ENCODE assay signal across 8 cellular contexts in the genomic region with DNA sequence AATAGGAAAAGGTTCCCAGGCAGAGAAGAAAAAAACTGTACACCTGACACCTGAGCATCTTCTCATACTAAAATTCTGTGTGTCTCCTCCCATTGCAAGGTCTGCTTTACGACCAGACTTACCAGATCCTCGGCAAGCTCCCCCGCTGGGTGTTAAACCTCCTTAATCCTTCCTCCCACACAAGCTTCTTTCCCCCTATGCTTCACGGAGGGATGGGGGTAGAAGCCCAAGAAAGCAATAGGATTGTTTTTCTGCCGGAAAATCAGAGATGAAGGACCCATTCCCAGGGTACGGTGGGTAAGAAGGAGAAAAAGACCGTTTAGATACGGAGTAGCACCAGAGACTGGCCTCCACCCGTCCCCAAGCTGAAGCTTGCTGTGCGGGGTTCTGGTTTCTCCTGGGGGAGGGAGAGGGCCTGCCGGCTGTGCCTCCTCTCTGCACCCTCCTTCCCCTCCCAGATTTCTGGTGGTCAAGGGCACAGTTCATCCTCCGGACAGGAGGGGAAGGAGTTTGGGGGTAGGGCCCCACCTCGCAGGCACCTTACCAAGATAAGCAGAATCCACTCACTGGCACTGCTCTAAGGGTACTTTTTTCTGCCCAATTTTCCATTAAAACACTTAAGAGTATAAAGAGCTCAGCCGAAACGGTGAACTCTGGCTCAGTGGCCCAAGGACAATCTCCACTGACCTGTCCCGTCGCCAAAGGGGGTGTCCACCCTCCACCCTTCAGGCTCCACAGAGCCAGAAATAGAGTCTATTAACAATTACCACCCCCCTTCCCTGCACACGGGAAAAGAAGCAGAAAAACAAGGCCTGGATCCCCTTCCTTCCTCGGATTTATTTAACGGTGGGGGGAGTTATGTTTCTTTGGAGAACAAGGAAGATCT. TPM values are rescaled to one million over a fixed set of nuclear protein-coding genes. Genes with fewer than 3 reads are reported as not detected.
DNase-seq lines count a peak whose midpoint lies in the region; ATAC-seq and TF ChIP-seq lines count a peak whose summit lies in the region.

No MANE protein-coding gene starts in this region.

- peaks cover 8% of the 10 kb centered on the region for H3K36me3 ChIP-seq in muscle layer of colon (ENCODE audit: insufficient read depth, low read length)
- H3K36me3 ChIP-seq in urinary bladder (ENCODE audit: insufficient read depth) = no peaks in the 10 kb centered on the region

- H3K4me1 ChIP-seq in muscle layer of colon (ENCODE audit: insufficient read depth, low read length) (peaks cover 33% of the 10 kb centered on the region), urinary bladder (ENCODE audit: insufficient read depth) (no peaks in the 10 kb centered on the region)

- H3K27ac ChIP-seq in muscle layer of colon (ENCODE audit: low read depth, low read length) (peak overlapping the region; percentile 100), urinary bladder (ENCODE audit: low read depth) (peak overlapping the region; percentile 93)

- H3K27me3 ChIP-seq in muscle layer of colon (ENCODE audit: control insufficient read depth in 1 of 2, insufficient read depth in 2 of 2, low read length in 2 of 2) = no peaks in the 10 kb centered on the region

- DNase-seq in DMS 273 treated with DMSO at 0.1 percent for 48 hours (lab: John Stamatoyannopoulos, UW) (peak; percentile 9), KG1 (lab: John Stamatoyannopoulos, UW) (peak; percentile 45)
- peak; percentile 16 for DNase-seq in effector CD4-positive, alpha-beta T cell

- TF ChIP-seq CTCF in WI38 (IDR thresholded peaks at IDR 0.05; ENCODE audit: low read depth, low read length) = no peak

- ATAC-seq in GM18498 (IDR thresholded peaks at IDR 0.05; ENCODE audit: unreplicated experiment) (no peak), HG02623 (IDR thresholded peaks at IDR 0.05; ENCODE audit: unreplicated experiment) (no peak)

- H3K4me3 ChIP-seq in WI38 (ENCODE audit: low read depth, low read length) (peak overlapping the region; percentile 85), muscle layer of colon (ENCODE audit: low read depth in 1 of 2, low read length in 2 of 2) (peak overlapping the region; percentile 93 to 98), urinary bladder (ENCODE audit: low read depth, low read length) (peak overlapping the region; percentile 93)

- peak overlapping the region; percentile 91 for H3K9ac ChIP-seq in muscle layer of colon (ENCODE audit: low read length)

- H3K9me3 ChIP-seq in muscle layer of colon (ENCODE audit: low read length) = no peaks in the 10 kb centered on the region

- WGBS in urinary bladder = under 1% methylated on average over 20 of the region's 20 CpGs

RNA-seq across cellular contexts. Expression of a gene that starts 1.2 kb away (rescaled TPM):
- 20.9 TPM for total RNA-seq in urinary bladder
- polyA plus RNA-seq in urinary bladder = 34.0 TPM

RNA-seq across cellular contexts. Expression of a gene that starts 23.1 kb away (rescaled TPM):
- total RNA-seq in urinary bladder = 37.3 TPM
- polyA plus RNA-seq in urinary bladder = 38.1 TPM

RNA-seq across cellular contexts. Expression of a gene that starts 23.5 kb away (rescaled TPM):
- 41.8 TPM for total RNA-seq in urinary bladder
- 84.6 TPM for polyA plus RNA-seq in urinary bladder
